12 cellular contexts compared by ENCODE assay signal in the genomic region with DNA sequence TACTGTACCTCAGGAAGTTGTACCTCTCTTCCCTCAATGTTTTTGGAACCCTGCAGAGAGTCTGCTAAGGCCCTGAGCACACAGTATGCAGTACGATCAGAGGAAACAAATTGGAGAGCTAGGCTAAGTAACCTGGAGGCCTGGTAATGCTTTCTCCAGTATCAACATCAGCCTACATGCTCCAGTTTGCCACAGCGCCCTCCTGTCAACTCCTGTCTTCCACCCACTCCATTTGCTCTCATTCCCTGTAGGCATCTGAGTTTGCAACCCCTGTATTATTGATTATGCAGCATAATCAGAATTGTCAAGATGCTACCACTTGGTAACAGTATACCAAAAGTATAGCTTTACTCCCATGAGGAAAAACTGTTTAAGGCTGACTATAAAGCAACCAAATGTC.
"Had no signal": no experiment of that assay in that cellular context is flagged by ENCODE, and none has a peak within 500 bp of the region (broad histone marks: within the 10 kb centered on the region; RNA-seq: fewer than 3 reads in every experiment).

No MANE protein-coding gene starts in this region.

- DNase-seq: activated CD4-positive, alpha-beta T cell treated with anti-CD3 and anti-CD28 coated beads for 1 hour; activated CD8-positive, alpha-beta memory T cell treated with anti-CD3 and anti-CD28 coated beads for 24 hours; activated effector memory CD4-positive, alpha-beta T cell treated with anti-CD3 and anti-CD28 coated beads, Interleukin-2, amount 50 U/mL, for 16 hours; brain microvascular endothelial cell; hippocampal formation; kidney glomerular epithelial cell; right cardiac atrium; SHP77 treated with DMSO at 0.1 percent for 48 hours; stimulated activated naive CD4-positive, alpha-beta T cell had no signal

- H3K27me3 ChIP-seq: brain microvascular endothelial cell, suprapubic skin had no signal

- ATAC-seq: esophagus mucosa, right cardiac atrium had no signal

- H3K9me3 Mint-ChIP-seq: type B pancreatic cell had no signal

- H3K27me3 Mint-ChIP-seq: type B pancreatic cell had no signal

- H3K4me1 ChIP-seq: suprapubic skin had no signal

- H3K27ac ChIP-seq: brain microvascular endothelial cell, suprapubic skin had no signal

- H3K4me3 Mint-ChIP-seq: type B pancreatic cell had no signal

- H3K4me3 ChIP-seq: suprapubic skin had no signal

- H3K27ac Mint-ChIP-seq: type B pancreatic cell had no signal

- H3K9me3 ChIP-seq: suprapubic skin had no signal
